In the genomic region with DNA sequence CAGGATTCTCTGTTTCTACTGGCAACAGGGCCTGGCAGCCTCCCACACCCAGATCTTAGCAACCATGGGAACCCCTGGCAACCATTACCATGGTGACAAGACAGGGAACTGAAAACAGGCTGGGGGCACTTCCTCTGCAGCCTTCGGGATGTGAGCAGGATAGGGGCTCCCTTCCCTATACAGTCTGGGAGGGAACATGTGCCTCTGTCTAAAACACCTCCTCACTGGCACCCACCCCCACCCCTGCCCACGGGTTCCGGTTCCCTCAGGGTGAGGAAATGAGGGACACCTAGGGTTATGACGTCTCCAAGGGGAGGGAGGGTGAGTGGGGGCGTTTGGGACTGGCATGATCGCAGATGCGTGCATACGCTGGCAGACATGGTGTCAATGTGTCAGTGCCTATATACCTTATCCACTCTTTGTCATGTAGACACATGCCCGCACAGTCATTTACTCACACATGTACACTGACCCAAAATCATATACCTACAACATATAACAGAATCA, we compare ENCODE assay signal across 8 cellular contexts. TPM values are rescaled to one million over a fixed set of nuclear protein-coding genes. Genes with fewer than 3 reads are reported as not detected.
DNase-seq lines count a peak whose midpoint lies in the region; ATAC-seq, FAIRE-seq and TF ChIP-seq lines count a peak whose summit lies in the region.

No MANE protein-coding gene starts in this region.

- H3K4me1 Mint-ChIP-seq in activated naive CD4-positive, alpha-beta T cell treated with anti-CD3 and anti-CD28 coated beads, Interleukin-2, amount 10 ng/mL, durations not matched to agents 7 days and 5 days = peaks cover 69% of the 10 kb centered on the region
- peaks cover 6% of the 10 kb centered on the region for H3K4me1 Mint-ChIP-seq in Caco-2 (ENCODE audit: low read depth, unreplicated experiment)

- H3K36me3 ChIP-seq in HepG2 (replicated peaks in 1 of 2; ENCODE audit: control insufficient read depth in 1 of 2, insufficient read depth in 2 of 2, low read length in 2 of 2) (no peaks in the 10 kb centered on the region), Caco-2 (ENCODE audit: control insufficient read depth, insufficient read depth, low read length) (no peaks in the 10 kb centered on the region)

- CTCF ChIA-PET in activated naive CD4-positive, alpha-beta T cell treated with anti-CD3 and anti-CD28 coated beads, Interleukin-2, amount 10 ng/mL, durations not matched to agents 7 days and 5 days (lab: Charles Lee) = interaction anchor here (6.6 kb wide), 1 partner anchor 88 kb away, joined by 91 read pairs; no protein-coding TSS in a partner anchor
- CTCF ChIA-PET in HepG2 (lab: Yijun Ruan, JAX; ENCODE audit: low intra/inter-chr PET ratio, low total read pairs) = no interaction called here
- CTCF ChIA-PET in Caco-2 (lab: Charles Lee) = interaction anchor here (0.6 kb wide), 1 partner anchor 87 kb away, joined by 3 read pairs; no protein-coding TSS in a partner anchor

- no peak for DNase-seq in GM19239 (ENCODE audit: insufficient read length, low spot score)
- peak; percentile 76 to 79 for DNase-seq in NOMO-1 (lab: John Stamatoyannopoulos, UW; ENCODE audit: unreplicated experiment in 2 of 2)
- peak; percentile 64 for DNase-seq in activated naive CD4-positive, alpha-beta T cell treated with anti-CD3 and anti-CD28 coated beads, Interleukin-2, amount 10 ng/mL, durations not matched to agents 7 days and 5 days
- DNase-seq in mesenteric fat pad (ENCODE audit: low spot score) = peak; percentile 78
- DNase-seq in HepG2 (ENCODE audit: low spot score) = no peak
- no peak for DNase-seq in Caco-2
- no peak for DNase-seq in AG08395 (ENCODE audit: low spot score)

- peaks cover 6% of the 10 kb centered on the region for H3K27me3 Mint-ChIP-seq in activated naive CD4-positive, alpha-beta T cell treated with anti-CD3 and anti-CD28 coated beads, Interleukin-2, amount 10 ng/mL, durations not matched to agents 7 days and 5 days
- peaks cover 12% of the 10 kb centered on the region for H3K27me3 Mint-ChIP-seq in Caco-2 (ENCODE audit: insufficient read depth, unreplicated experiment)

- H3K27ac Mint-ChIP-seq in activated naive CD4-positive, alpha-beta T cell treated with anti-CD3 and anti-CD28 coated beads, Interleukin-2, amount 10 ng/mL, durations not matched to agents 7 days and 5 days = no peak overlapping the region
- no peak overlapping the region for H3K27ac Mint-ChIP-seq in Caco-2 (ENCODE audit: unreplicated experiment)

- intact Hi-C loops in HepG2 (cut with micrococcal nuclease; ENCODE audit: unreplicated experiment) (no loop called here), Caco-2 (cut with micrococcal nuclease; ENCODE audit: unreplicated experiment) (loop anchor here (5.0 kb wide), 2 partner anchors 41 to 229 kb away; no protein-coding TSS in a partner anchor)

- FAIRE-seq in GM19239 (lab: Jason Lieb, UNC) (peak; percentile 45), HepG2 (lab: Jason Lieb, UNC) (no peak)

- WGBS in HepG2 (ENCODE audit: low lambda C conversion rate) = 35% methylated on average over 8 of the region's 9 CpGs

- TF ChIP-seq CTCF in HepG2 (CRISPR knock-in tag; IDR thresholded peaks at IDR 0.05) (no peak), Caco-2 (IDR thresholded peaks at IDR 0.05; ENCODE audit: insufficient read depth in 1 of 2, low read depth in 1 of 2, low read length in 1 of 2, severe bottlenecking in 1 of 2, unreplicated experiment in 1 of 2) (no peak)

- H3K4me2 ChIP-seq in HepG2 (ENCODE audit: low read depth, low read length) = no peak overlapping the region

- H3K9me3 Mint-ChIP-seq in activated naive CD4-positive, alpha-beta T cell treated with anti-CD3 and anti-CD28 coated beads, Interleukin-2, amount 10 ng/mL, durations not matched to agents 7 days and 5 days = no peaks in the 10 kb centered on the region
- no peaks in the 10 kb centered on the region for H3K9me3 Mint-ChIP-seq in Caco-2 (ENCODE audit: unreplicated experiment)

- no peak for TF ChIP-seq POLR2A in HepG2 (IDR thresholded peaks at IDR 0.05; ENCODE audit: insufficient read depth in 1 of 2, low read depth in 2 of 2, low read length in 2 of 2)

- no peaks in the 10 kb centered on the region for H3K36me3 Mint-ChIP-seq in activated naive CD4-positive, alpha-beta T cell treated with anti-CD3 and anti-CD28 coated beads, Interleukin-2, amount 10 ng/mL, durations not matched to agents 7 days and 5 days
- H3K36me3 Mint-ChIP-seq in Caco-2 (ENCODE audit: insufficient read depth, unreplicated experiment) = peaks cover 9% of the 10 kb centered on the region

- peaks cover 5% of the 10 kb centered on the region; the same call in 1 of the 2 replicates for H3K4me1 ChIP-seq in HepG2 (ENCODE audit: insufficient read depth, low read length)
- peaks cover 5% of the 10 kb centered on the region; the same call in 1 of the 2 replicates for H3K4me1 ChIP-seq in Caco-2

- POLR2A ChIA-PET in HepG2 (lab: Yijun Ruan, JAX) (no interaction called here), Caco-2 (lab: Charles Lee) (no interaction called here)

- H3K27me3 ChIP-seq in HepG2 (ENCODE audit: control insufficient read depth in 1 of 2, insufficient read depth in 2 of 2, low read length in 2 of 2) (peaks cover 0 to 8% of the 10 kb centered on the region in 2 experiments; a peak in 4 of 5 replicates), Caco-2 (replicated peaks; ENCODE audit: control insufficient read depth, insufficient read depth, low read length) (no peaks in the 10 kb centered on the region; the same call in 1 of the 2 replicates)

- BruUV-seq in HepG2 (replicated peaks; lab: Mats Ljungman, UMichigan) (no TSS peak), Caco-2 (replicated peaks; lab: Mats Ljungman, UMichigan) (no TSS peak)

- no peak for TF ChIP-seq RAD21 in HepG2 (CRISPR knock-in tag; IDR thresholded peaks at IDR 0.05)

- H3K9ac ChIP-seq in HepG2 (ENCODE audit: insufficient read depth, low read depth, low read length) = no peak overlapping the region

- H3K4me3 ChIP-seq in HepG2 (replicated peaks in 1 of 3; ENCODE audit: insufficient read depth in 1 of 3, low read depth in 2 of 3, low read length in 3 of 3) (no peak overlapping the region), Caco-2 (ENCODE audit: low read depth, low read length) (no peak overlapping the region)

- TF ChIP-seq EP300 in HepG2 (IDR thresholded peaks at IDR 0.05; ENCODE audit: low read depth in 2 of 2, low read length in 2 of 2) (no peak), HepG2 (CRISPR knock-in tag; IDR thresholded peaks at IDR 0.05; ENCODE audit: borderline replicate concordance) (no peak)

- H3K79me2 ChIP-seq in HepG2 (ENCODE audit: insufficient read depth, low read length) = no peaks in the 10 kb centered on the region

- H3K27ac ChIP-seq in HepG2 (ENCODE audit: extremely low read length, insufficient read depth, low read length) = no peak overlapping the region

- H3K9me3 ChIP-seq in HepG2 (ENCODE audit: low read length) (no peaks in the 10 kb centered on the region), Caco-2 (no peaks in the 10 kb centered on the region)

- no peak for ATAC-seq in HepG2
- no peak for ATAC-seq in HG02852 (IDR thresholded peaks at IDR 0.05; ENCODE audit: unreplicated experiment)

- in situ Hi-C loops in HepG2 (cut with HindIII; ENCODE audit: extremely low pct_ligation_motif_present, low pct_unique_long_range_greater_than_20kb) = loop anchor here (5.0 kb wide), 1 partner anchor 94 kb away; no protein-coding TSS in a partner anchor

- H3K4me3 Mint-ChIP-seq in activated naive CD4-positive, alpha-beta T cell treated with anti-CD3 and anti-CD28 coated beads, Interleukin-2, amount 10 ng/mL, durations not matched to agents 7 days and 5 days = no peak overlapping the region
- no peak overlapping the region for H3K4me3 Mint-ChIP-seq in Caco-2 (ENCODE audit: unreplicated experiment)

- no peaks in the 10 kb centered on the region for H4K20me1 ChIP-seq in HepG2 (ENCODE audit: insufficient read depth, low read length)

- no peak overlapping the region for H2AFZ ChIP-seq in HepG2 (ENCODE audit: low read length)

RNA-seq across cellular contexts. Expression of a gene that starts 3.0 kb away (rescaled TPM):
- total RNA-seq in mesenteric fat pad (8.0 TPM), HepG2 (2016; rRNA removed; fragmentation: Illumina TruSeq; extraction: Trizol) (0.69 and 0.90 TPM in 2 replicates), Caco-2 (2022) (3.1 and 3.4 TPM in 2 replicates)
- total RNA-seq in HepG2 (2016; cell fraction: cytosol; rRNA removed; fragmentation: Illumina TruSeq; extraction: Trizol; ENCODE audit: low read depth) = 0.20 and 0.26 TPM in 2 replicates
- 0.65 and 0.94 TPM in 2 replicates for total RNA-seq in HepG2 (2016; cell fraction: insoluble cytoplasmic fraction; rRNA removed; fragmentation: Illumina TruSeq; extraction: Trizol)
- 0.68 and 0.96 TPM in 2 replicates for total RNA-seq in HepG2 (2016; cell fraction: membrane; rRNA removed; fragmentation: Illumina TruSeq; extraction: Trizol)
- total RNA-seq in HepG2 (2016; cell fraction: nucleus; rRNA removed; fragmentation: Illumina TruSeq; extraction: Trizol) = 0.37 and 0.88 TPM in 2 replicates
- 0.40 and 0.54 TPM in 2 replicates for polyA plus RNA-seq in HepG2 (2011; rRNA removed)
- polyA plus RNA-seq in HepG2 (2011; cell fraction: cytosol; rRNA removed) = 0.50 and 0.63 TPM in 2 replicates
- 0.39 and 0.48 TPM in 2 replicates for polyA plus RNA-seq in HepG2 (2011; cell fraction: nucleus; rRNA removed)
- polyA plus RNA-seq in HepG2 (2012) = 1.2 and 1.3 TPM in 2 replicates
- 0.54 and 0.57 TPM in 2 replicates for polyA plus RNA-seq in HepG2 (2016; cell fraction: cytosol; fragmentation: Illumina TruSeq; extraction: Trizol; ENCODE audit: low read depth)
- 1.7 and 1.9 TPM in 2 replicates for polyA plus RNA-seq in HepG2 (2016; cell fraction: insoluble cytoplasmic fraction; fragmentation: Illumina TruSeq; extraction: Trizol; ENCODE audit: low read depth)
- polyA plus RNA-seq in HepG2 (2016; cell fraction: membrane; fragmentation: Illumina TruSeq; extraction: Trizol; ENCODE audit: low read depth) = 0.74 and 1.1 TPM in 2 replicates
- polyA plus RNA-seq in HepG2 (2016; cell fraction: nucleus; fragmentation: Illumina TruSeq; extraction: Trizol; ENCODE audit: insufficient read depth, low read depth) = 1.3 and 1.4 TPM in 2 replicates
- polyA minus RNA-seq in HepG2 (2011; rRNA and poly(A)+ RNA removed; ENCODE audit: low replicate concordance) = 0.22 and 2.4 TPM in 2 replicates
- not detected in 2 replicates for polyA minus RNA-seq in HepG2 (2011; cell fraction: cytosol; rRNA and poly(A)+ RNA removed)
- polyA minus RNA-seq in HepG2 (2011; cell fraction: nucleus; rRNA and poly(A)+ RNA removed) = 0.25 and 0.52 TPM in 2 replicates

RNA-seq across cellular contexts. Expression of a gene that starts 28.5 kb away (rescaled TPM):
- total RNA-seq in mesenteric fat pad (0.39 TPM), HepG2 (2016; rRNA removed; fragmentation: Illumina TruSeq; extraction: Trizol) (not detected in 2 replicates), Caco-2 (2022) (0.12 TPM in 1 of 2 replicates, not detected in the other)
- not detected in 2 replicates for total RNA-seq in HepG2 (2016; cell fraction: cytosol; rRNA removed; fragmentation: Illumina TruSeq; extraction: Trizol; ENCODE audit: low read depth)
- not detected in 2 replicates for total RNA-seq in HepG2 (2016; cell fraction: insoluble cytoplasmic fraction; rRNA removed; fragmentation: Illumina TruSeq; extraction: Trizol)
- not detected in 2 replicates for total RNA-seq in HepG2 (2016; cell fraction: membrane; rRNA removed; fragmentation: Illumina TruSeq; extraction: Trizol)
- total RNA-seq in HepG2 (2016; cell fraction: nucleus; rRNA removed; fragmentation: Illumina TruSeq; extraction: Trizol) = not detected in 2 replicates
- 0.05 TPM in 1 of 2 replicates, not detected in the other for polyA plus RNA-seq in HepG2 (2011; rRNA removed)
- not detected in 2 replicates for polyA plus RNA-seq in HepG2 (2011; cell fraction: cytosol; rRNA removed)
- not detected in 2 replicates for polyA plus RNA-seq in HepG2 (2011; cell fraction: nucleus; rRNA removed)
- polyA plus RNA-seq in HepG2 (2012) = not detected in 2 replicates
- not detected in 2 replicates for polyA plus RNA-seq in HepG2 (2016; cell fraction: cytosol; fragmentation: Illumina TruSeq; extraction: Trizol; ENCODE audit: low read depth)
- polyA plus RNA-seq in HepG2 (2016; cell fraction: insoluble cytoplasmic fraction; fragmentation: Illumina TruSeq; extraction: Trizol; ENCODE audit: low read depth) = not detected in 2 replicates
- not detected in 2 replicates for polyA plus RNA-seq in HepG2 (2016; cell fraction: membrane; fragmentation: Illumina TruSeq; extraction: Trizol; ENCODE audit: low read depth)
- not detected in 2 replicates for polyA plus RNA-seq in HepG2 (2016; cell fraction: nucleus; fragmentation: Illumina TruSeq; extraction: Trizol; ENCODE audit: insufficient read depth, low read depth)
- 0.10 TPM in 1 of 2 replicates, not detected in the other for polyA minus RNA-seq in HepG2 (2011; rRNA and poly(A)+ RNA removed; ENCODE audit: low replicate concordance)
- not detected in 2 replicates for polyA minus RNA-seq in HepG2 (2011; cell fraction: cytosol; rRNA and poly(A)+ RNA removed)
- not detected in 2 replicates for polyA minus RNA-seq in HepG2 (2011; cell fraction: nucleus; rRNA and poly(A)+ RNA removed)

Comparison
In these comparisons a context has a peak if more than half of its experiments do, and no peak if none do; other contexts are left out.
1. DNase-seq: peak in NOMO-1 (2 of 2), activated naive CD4-positive, alpha-beta T cell treated with anti-CD3 and anti-CD28 coated beads, Interleukin-2, amount 10 ng/mL, durations not matched to agents 7 days and 5 days (single experiment) and mesenteric fat pad (single experiment); none in GM19239 (single experiment), HepG2 (single experiment), Caco-2 (0 of 2) and AG08395 (single experiment).